1 cellular context compared by ENCODE assay signal in genomic region chr4:94452476-94453300, GRCh38.
A peak's percentile ranks its signal among the peaks of the same experiment; 100 is the strongest.
TF ChIP-seq lines count a peak whose summit lies in the region.

No MANE protein-coding gene starts in this region.

TF ChIP-seq in K562, 482 proteins besides CTCF, POLR2A, EP300 and RAD21 (continued from another document and continues in another):
- no peak for TF ChIP-seq ZBTB2 (IDR thresholded peaks at IDR 0.05)
- TF ChIP-seq ZFP36 (IDR thresholded peaks at IDR 0.05; ENCODE audit: low read depth, low read length, partially characterized antibody) = peak; percentile 48
- peak; percentile 63 for TF ChIP-seq PRDM10 (IDR thresholded peaks at IDR 0.05; ENCODE audit: partially characterized antibody)
- no peak for TF ChIP-seq HCFC1 (IDR thresholded peaks at IDR 0.05; ENCODE audit: low read depth, low read length)
- TF ChIP-seq ZNF41 (CRISPR knock-in tag; conservative IDR thresholded peaks at IDR 0.05) = no peak
- TF ChIP-seq TBP (optimal IDR thresholded peaks at IDR 0.05; ENCODE audit: low read depth, low read length) = peak; percentile 16
- peak in 1 of 2 experiments; percentile 47 for TF ChIP-seq AFF1 (IDR thresholded peaks at IDR 0.05; ENCODE audit: low read depth in 1 of 2, partially characterized antibody in 2 of 2)
- 0 out of 2 replicates have a peak, but pooled peaks have one; percentile 21 for TF ChIP-seq NFATC3 (IDR thresholded peaks at IDR 0.05)
- TF ChIP-seq ETV5 (CRISPR knock-in tag; IDR thresholded peaks at IDR 0.05; ENCODE audit: low read depth) = 0 out of 2 replicates have a peak, but pooled peaks have one; percentile 60
- 0 out of 2 replicates have a peak, but pooled peaks have one; percentile 55 for TF ChIP-seq ZBED1 (IDR thresholded peaks at IDR 0.05)
- peak in 1 of 2 experiments; percentile 9; a peak in 1 of 4 replicates for TF ChIP-seq MLLT1 (IDR thresholded peaks at IDR 0.05)
- 0 out of 2 replicates have a peak, but pooled peaks have one; percentile 38 for TF ChIP-seq ZBTB43 (CRISPR knock-in tag; IDR thresholded peaks at IDR 0.05)
- no peak for TF ChIP-seq CLOCK (CRISPR knock-in tag; IDR thresholded peaks at IDR 0.05; ENCODE audit: borderline replicate concordance)
- peak in 1 of 2 experiments; percentile 58; a peak in 2 of 4 replicates for TF ChIP-seq TEAD1 (CRISPR knock-in tag; IDR thresholded peaks at IDR 0.05)
- TF ChIP-seq RBFOX2 (IDR thresholded peaks at IDR 0.05; ENCODE audit: low read depth, low read length) = no peak
- TF ChIP-seq POU5F1 (IDR thresholded peaks at IDR 0.05; ENCODE audit: borderline replicate concordance, low read depth, low read length, partially characterized antibody) = no peak
- TF ChIP-seq ZNF76 (CRISPR knock-in tag; IDR thresholded peaks at IDR 0.05; ENCODE audit: borderline replicate concordance) = no peak
- peak; percentile 20 to 40; a peak in 2 of 4 replicates for TF ChIP-seq UBTF (IDR thresholded peaks at IDR 0.05; ENCODE audit: borderline replicate concordance in 1 of 2, low read depth in 2 of 2, low read length in 2 of 2)
- TF ChIP-seq ZNF75A (CRISPR knock-in tag; IDR thresholded peaks at IDR 0.05) = no peak
- no peak for TF ChIP-seq FOXA1 (IDR thresholded peaks at IDR 0.05; ENCODE audit: borderline replicate concordance)
- TF ChIP-seq SRF (CRISPR knock-in tag; IDR thresholded peaks at IDR 0.05) = peak; percentile 86 to 99
- TF ChIP-seq HSF4 (CRISPR knock-in tag; IDR thresholded peaks at IDR 0.05; ENCODE audit: borderline replicate concordance) = no peak
- TF ChIP-seq RAD51 (IDR thresholded peaks at IDR 0.05; ENCODE audit: borderline replicate concordance, low read depth) = no peak
- TF ChIP-seq ZNF431 (CRISPR knock-in tag; IDR thresholded peaks at IDR 0.05) = 0 out of 2 replicates have a peak, but pooled peaks have one; percentile 44
- no peak for TF ChIP-seq ZSCAN29 (IDR thresholded peaks at IDR 0.05)
- 0 out of 4 replicates have a peak, but pooled peaks of 1 of the 2 experiments have one; percentile 9 for TF ChIP-seq MNT (conservative IDR thresholded peaks at IDR 0.05)
- peak; percentile 22; the same call in 1 of the 2 replicates for TF ChIP-seq GATA2 (CRISPR knock-in tag; IDR thresholded peaks at IDR 0.05)
- peak; percentile 43; the same call in 1 of the 2 replicates for TF ChIP-seq MYNN (IDR thresholded peaks at IDR 0.05)
- no peak for TF ChIP-seq MYNN (CRISPR knock-in tag; IDR thresholded peaks at IDR 0.05)
- TF ChIP-seq NRF1 (conservative IDR thresholded peaks at IDR 0.05 in 1 of 2, IDR thresholded peaks at IDR 0.05 in 1 of 2) = peak in 1 of 2 experiments; percentile 38; a peak in 1 of 4 replicates
